Comparison of ENCODE assay signal across 34 cellular contexts in genomic region chr16:72384651-72385050, GRCh38.
A peak's percentile ranks its signal among the peaks of the same experiment; 100 is the strongest.
DNase-seq lines count a peak whose midpoint lies in the region; ATAC-seq, FAIRE-seq and TF ChIP-seq lines count a peak whose summit lies in the region.
"Had no signal": no experiment of that assay in that cellular context is flagged by ENCODE, and none has a peak within 500 bp of the region (broad histone marks: within the 10 kb centered on the region; RNA-seq: fewer than 3 reads in every experiment).

No MANE protein-coding gene starts in this region.

- no peak overlapping the region for H2AFZ ChIP-seq in neural cell (ENCODE audit: low read depth, low read length)

- H3K9me2 ChIP-seq in neural cell (ENCODE audit: insufficient read depth, low read length), result no peaks in the 10 kb centered on the region

- H3K4me3 ChIP-seq in kidney (ENCODE audit: low read length in 2 of 2), result no peak overlapping the region
- no peak overlapping the region for H3K4me3 ChIP-seq in neural cell (ENCODE audit: low read length)
- no peak overlapping the region for H3K4me3 ChIP-seq in lower lobe of right lung
- H3K4me3 ChIP-seq: A549; BLaER1; BLaER1 treated with 17β-estradiol and CSF1 and Interleukin-3, amounts not matched to agents 10 nM and 100 nM had no signal

- TF ChIP-seq RAD21 in neural cell (conservative IDR thresholded peaks at IDR 0.05), result no peak

- TF ChIP-seq CTCF in kidney (IDR thresholded peaks at IDR 0.05; ENCODE audit: borderline replicate concordance, extremely low read depth, insufficient read depth) (no peak), neural cell (IDR thresholded peaks at IDR 0.05; ENCODE audit: poor library complexity, severe bottlenecking) (no peak), RWPE1 (conservative IDR thresholded peaks at IDR 0.05; ENCODE audit: low read depth) (no peak), lower lobe of right lung (IDR thresholded peaks at IDR 0.05) (no peak)

- peaks cover 0 to 5% of the 10 kb centered on the region in 2 donors for H3K4me1 ChIP-seq in kidney (ENCODE audit: control insufficient read depth in 1 of 2, insufficient read depth in 1 of 2, low read depth in 1 of 2, low read length in 2 of 2)
- H3K4me1 ChIP-seq in lower lobe of right lung, result no peaks in the 10 kb centered on the region
- H3K4me1 ChIP-seq: A549; BE2C; BLaER1; BLaER1 treated with 17β-estradiol and CSF1 and Interleukin-3, amounts not matched to agents 10 nM and 100 nM had no signal

- POLR2A ChIA-PET in RWPE1 (lab: Yijun Ruan, JAX; ENCODE audit: low non-redundant PET), result no interaction called here

- H3K27me3 ChIP-seq in neural cell (ENCODE audit: insufficient read depth, low read depth, low read length), result no peaks in the 10 kb centered on the region
- H3K27me3 ChIP-seq in lower lobe of right lung (ENCODE audit: low read depth), result no peaks in the 10 kb centered on the region
- H3K27me3 ChIP-seq: BE2C; BLaER1; BLaER1 treated with 17β-estradiol and CSF1 and Interleukin-3, amounts not matched to agents 10 nM and 100 nM had no signal

- ATAC-seq in lower lobe of right lung (no peak), GM18517 (IDR thresholded peaks at IDR 0.05; ENCODE audit: unreplicated experiment) (no peak)
- ATAC-seq: A549; CD8-positive, alpha-beta T cell had no signal

- H3K9me3 ChIP-seq in kidney (ENCODE audit: control insufficient read depth in 1 of 2, low read length in 2 of 2), result peaks cover 0 to 14% of the 10 kb centered on the region in 2 donors
- no peaks in the 10 kb centered on the region for H3K9me3 ChIP-seq in neural cell (ENCODE audit: low read length)
- peaks cover 13% of the 10 kb centered on the region for H3K9me3 ChIP-seq in lower lobe of right lung
- H3K9me3 ChIP-seq: BE2C had no signal

- CTCF ChIA-PET in RWPE1 (lab: Yijun Ruan, JAX), result no interaction called here

- no peaks in the 10 kb centered on the region for H3F3A ChIP-seq in neural cell (ENCODE audit: insufficient read depth, low read length, poor library complexity, severe bottlenecking)

- intact Hi-C loops in kidney (cut with DNase I) (no loop called here), lower lobe of right lung (cut with DNase I) (no loop called here)

- no peak overlapping the region for H3K9ac ChIP-seq in kidney (ENCODE audit: low read length in 2 of 2)
- no peak overlapping the region for H3K9ac ChIP-seq in neural cell (ENCODE audit: low read length)
- H3K9ac ChIP-seq: BLaER1; BLaER1 treated with 17β-estradiol and CSF1 and Interleukin-3, amounts not matched to agents 10 nM and 100 nM had no signal

- no peak for DNase-seq in HTR-8/SVneo (ENCODE audit: insufficient read length, low spot score)
- no peak for DNase-seq in kidney
- no peak for DNase-seq in RWPE1 (ENCODE audit: low spot score)
- DNase-seq in T1000 (lab: John Stamatoyannopoulos, UW), result no peak
- DNase-seq in lower lobe of right lung, result no peak
- DNase-seq: 8988T; ACHN; AML-193; BE2C; C1 segment of cervical spinal cord; Caco-2; Calu3; CD4-positive, alpha-beta memory T cell; CD4-positive, alpha-beta T cell; CD4-positive, CD25-positive, alpha-beta regulatory T cell; CD8-positive, alpha-beta memory T cell; CD8-positive, alpha-beta T cell; COR-L47; DMS 273 treated with DMSO at 0.1 percent for 48 hours; DMS153; DMS53; DMS79; DMS79 treated with DMSO at 0.1 percent for 48 hours; DND-41; EL had no signal

- TF ChIP-seq EP300 in neural cell (conservative IDR thresholded peaks at IDR 0.05; ENCODE audit: poor library complexity, severe bottlenecking), result peak; percentile 56

- FAIRE-seq in HTR-8/SVneo (lab: Jason Lieb, UNC) (peak; percentile 83), islet of Langerhans (lab: Jason Lieb, UNC) (peak; percentile 55), kidney (lab: Jason Lieb, UNC) (peak; percentile 30)
- FAIRE-seq: A549, D721Med had no signal

- H3K79me2 ChIP-seq in neural cell (replicated peaks; ENCODE audit: insufficient read depth, low read length), result no peaks in the 10 kb centered on the region

- H3K36me3 ChIP-seq in kidney (ENCODE audit: control insufficient read depth in 1 of 2, insufficient read depth in 2 of 2, low read length in 2 of 2) (no peaks in the 10 kb centered on the region), neural cell (ENCODE audit: insufficient read depth, low read length) (no peaks in the 10 kb centered on the region), lower lobe of right lung (no peaks in the 10 kb centered on the region)
- H3K36me3 ChIP-seq: BE2C, BLaER1 had no signal

- H4K20me1 ChIP-seq in neural cell (ENCODE audit: insufficient read depth), result no peaks in the 10 kb centered on the region
- H4K20me1 ChIP-seq: BLaER1; BLaER1 treated with 17β-estradiol and CSF1 and Interleukin-3, amounts not matched to agents 10 nM and 100 nM had no signal

- no peak overlapping the region for H3K4me2 ChIP-seq in neural cell (ENCODE audit: low read length)
- H3K4me2 ChIP-seq: A549; BLaER1; BLaER1 treated with 17β-estradiol and CSF1 and Interleukin-3, amounts not matched to agents 10 nM and 100 nM had no signal

- H3K27ac ChIP-seq in kidney (ENCODE audit: low read depth in 2 of 2, low read length in 2 of 2) (no peak overlapping the region), neural cell (ENCODE audit: low read length) (no peak overlapping the region), RWPE1 (no peak overlapping the region), lower lobe of right lung (no peak overlapping the region)
- H3K27ac ChIP-seq: 22Rv1; A549; BLaER1; BLaER1 treated with 17β-estradiol and CSF1 and Interleukin-3, amounts not matched to agents 10 nM and 100 nM; C4-2B had no signal

TF ChIP-seq in neural cell, 6 proteins besides CTCF, POLR2A, EP300 and RAD21:
- TF ChIP-seq TAF1 (IDR thresholded peaks at IDR 0.05; ENCODE audit: low read depth) (no peak), POLR2AphosphoS5 (IDR thresholded peaks at IDR 0.05) (peak; percentile 59)
